Comparison of ENCODE assay signal across 1 cellular context in genomic region chr9:89048611-89049010, GRCh38.
TF ChIP-seq lines count a peak whose summit lies in the region.

No MANE protein-coding gene starts in this region.

TF ChIP-seq in HCT116, 20 proteins besides CTCF, POLR2A, EP300 and RAD21 (continued from another document):
- TF ChIP-seq CBX3 (IDR thresholded peaks at IDR 0.05; ENCODE audit: low read depth) = no peak
- no peak for TF ChIP-seq TCF7L2 (IDR thresholded peaks at IDR 0.05; ENCODE audit: borderline replicate concordance, extremely low read depth, insufficient read depth, insufficient read length)
- TF ChIP-seq, protein P1, sequence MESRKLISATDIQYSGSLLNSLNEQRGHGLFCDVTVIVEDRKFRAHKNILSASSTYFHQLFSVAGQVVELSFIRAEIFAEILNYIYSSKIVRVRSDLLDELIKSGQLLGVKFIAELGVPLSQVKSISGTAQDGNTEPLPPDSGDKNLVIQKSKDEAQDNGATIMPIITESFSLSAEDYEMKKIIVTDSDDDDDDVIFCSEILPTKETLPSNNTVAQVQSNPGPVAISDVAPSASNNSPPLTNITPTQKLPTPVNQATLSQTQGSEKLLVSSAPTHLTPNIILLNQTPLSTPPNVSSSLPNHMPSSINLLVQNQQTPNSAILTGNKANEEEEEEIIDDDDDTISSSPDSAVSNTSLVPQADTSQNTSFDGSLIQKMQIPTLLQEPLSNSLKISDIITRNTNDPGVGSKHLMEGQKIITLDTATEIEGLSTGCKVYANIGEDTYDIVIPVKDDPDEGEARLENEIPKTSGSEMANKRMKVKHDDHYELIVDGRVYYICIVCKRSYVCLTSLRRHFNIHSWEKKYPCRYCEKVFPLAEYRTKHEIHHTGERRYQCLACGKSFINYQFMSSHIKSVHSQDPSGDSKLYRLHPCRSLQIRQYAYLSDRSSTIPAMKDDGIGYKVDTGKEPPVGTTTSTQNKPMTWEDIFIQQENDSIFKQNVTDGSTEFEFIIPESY (IDR thresholded peaks at IDR 0.05; ENCODE audit: extremely low read depth, insufficient replicate concordance, low read length) = no peak
- TF ChIP-seq POLR2AphosphoS5 (IDR thresholded peaks at IDR 0.05; ENCODE audit: low read depth, low read length) = no peak
- TF ChIP-seq, protein P2, sequence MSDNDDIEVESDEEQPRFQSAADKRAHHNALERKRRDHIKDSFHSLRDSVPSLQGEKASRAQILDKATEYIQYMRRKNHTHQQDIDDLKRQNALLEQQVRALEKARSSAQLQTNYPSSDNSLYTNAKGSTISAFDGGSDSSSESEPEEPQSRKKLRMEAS (IDR thresholded peaks at IDR 0.05) = no peak
TF ChIP-seq in HCT116: peak in this region for 0.
